In the genomic region with DNA sequence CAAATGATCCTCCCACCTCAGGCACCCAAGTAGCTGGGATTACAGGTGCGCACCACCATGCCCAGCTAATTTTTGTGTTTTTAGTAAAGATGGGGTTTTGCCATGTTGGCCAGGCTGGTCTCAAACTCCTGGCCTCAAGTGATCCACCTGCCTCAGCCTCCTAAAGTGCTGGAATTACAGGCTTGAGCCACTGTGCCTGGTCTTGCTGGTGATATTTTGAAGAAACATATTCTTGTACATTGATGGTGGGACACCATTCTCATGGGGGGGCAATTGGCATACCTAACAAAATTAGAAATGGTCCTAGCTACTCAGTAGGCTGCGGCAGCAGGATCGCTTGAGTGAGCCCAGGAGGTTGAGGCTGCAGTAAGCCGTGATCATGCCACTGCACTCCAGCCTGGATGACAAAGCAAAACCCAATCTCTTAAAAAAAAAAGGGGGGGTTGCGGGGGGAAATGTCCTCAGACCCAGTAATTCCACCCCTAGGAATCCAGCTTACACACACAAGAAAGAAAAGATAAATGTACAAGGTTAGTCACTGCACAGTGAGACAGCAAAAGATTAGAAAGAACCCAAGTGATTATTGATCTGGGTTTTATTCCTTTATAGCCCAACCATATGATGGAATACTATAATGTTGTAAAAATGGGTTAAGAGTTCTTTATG, we compare ENCODE assay signal across 6 cellular contexts. TPM values are rescaled to one million over a fixed set of nuclear protein-coding genes. Genes with fewer than 3 reads are reported as not detected.
DNase-seq lines count a peak whose midpoint lies in the region; ATAC-seq, FAIRE-seq and TF ChIP-seq lines count a peak whose summit lies in the region.
"Not testable (repeated sequence)": the region's sequence is repeated elsewhere in the genome, so short reads cannot be mapped to it uniquely, and the experiment has no call there.

No MANE protein-coding gene starts in this region.

- TF ChIP-seq POLR2A in IMR-90 (IDR thresholded peaks at IDR 0.05; ENCODE audit: low read depth, low read length), result not testable (repeated sequence)

- not testable (repeated sequence) for H3K36me3 ChIP-seq in IMR-90 (ENCODE audit: control insufficient read depth, insufficient read depth, low read length); astrocyte (ENCODE audit: insufficient read depth, low read length); small intestine (ENCODE audit: control insufficient read depth in 2 of 2, insufficient read depth in 2 of 2, low read length in 2 of 2)
- peaks cover 17 to 28% of the 10 kb centered on the region in 2 experiments for H3K36me3 ChIP-seq in mesenchymal stem cell (ENCODE audit: control insufficient read depth in 1 of 2, insufficient read depth in 2 of 2, low read depth in 1 of 2, low read length in 2 of 2)

- not testable (repeated sequence) for H3K23ac ChIP-seq in IMR-90 (ENCODE audit: low read depth, low read length); mesenchymal stem cell (ENCODE audit: low read length in 2 of 2)

- FAIRE-seq in astrocyte (lab: Jason Lieb, UNC); small intestine (lab: Jason Lieb, UNC): not testable (repeated sequence)

- not testable (repeated sequence) for H3K79me1 ChIP-seq in IMR-90 (ENCODE audit: low read depth in 1 of 2, low read length in 2 of 2); mesenchymal stem cell (replicated peaks; ENCODE audit: low read length, poor library complexity, severe bottlenecking)

- not testable (repeated sequence) for H3K14ac ChIP-seq in IMR-90 (replicated peaks; ENCODE audit: low read depth, low read length); mesenchymal stem cell (ENCODE audit: low read length in 2 of 2)

- H2BK12ac ChIP-seq in mesenchymal stem cell (ENCODE audit: low read length in 2 of 2), result not testable (repeated sequence)

- not testable (repeated sequence) for TF ChIP-seq CTCF in IMR-90 (conservative IDR thresholded peaks at IDR 0.05; ENCODE audit: low read depth, low read length); activated B cell treated with CpG ODN at 0.5 μM for 24 hours (IDR thresholded peaks at IDR 0.05); astrocyte (IDR thresholded peaks at IDR 0.05; ENCODE audit: insufficient read depth, low read depth, low read length); fibroblast of villous mesenchyme (IDR thresholded peaks at IDR 0.05; ENCODE audit: insufficient read depth, low read depth, low read length)

- H3K4me3 Mint-ChIP-seq in activated B cell treated with CpG ODN at 0.5 μM for 24 hours; astrocyte (ENCODE audit: unreplicated experiment): not testable (repeated sequence)

- not testable (repeated sequence) for H2AFZ ChIP-seq in IMR-90 (replicated peaks; ENCODE audit: low read length, poor library complexity); astrocyte (ENCODE audit: low read depth, low read length); mesenchymal stem cell (ENCODE audit: low read depth, low read length)

- not testable (repeated sequence) for H3K79me2 ChIP-seq in astrocyte (ENCODE audit: insufficient read depth, low read length)

- H3K4me3 ChIP-seq in IMR-90 (ENCODE audit: insufficient read depth, low read depth, low read length); astrocyte (ENCODE audit: insufficient read depth, low read depth, low read length); fibroblast of villous mesenchyme (ENCODE audit: low read depth, low read length); mesenchymal stem cell (ENCODE audit: insufficient read depth in 1 of 2, low read depth in 1 of 2, low read length in 2 of 2); small intestine (ENCODE audit: low read depth in 1 of 2, low read length in 2 of 2): not testable (repeated sequence)

- dilution Hi-C loops in IMR-90 (cut with HindIII; ENCODE audit: low sequenced_read_pairs, unreplicated experiment), result not testable (repeated sequence)

- not testable (repeated sequence) for H3K4ac ChIP-seq in IMR-90 (ENCODE audit: low read depth, low read length); mesenchymal stem cell (ENCODE audit: low read depth in 1 of 2, low read length in 2 of 2)

- BruUV-seq in IMR-90 (replicated peaks; lab: Mats Ljungman, UMichigan), result not testable (repeated sequence)

- POLR2A ChIA-PET in IMR-90 (lab: Charles Lee; ENCODE audit: unreplicated experiment), result not testable (repeated sequence)
- POLR2A ChIA-PET in activated B cell treated with CpG ODN at 0.5 μM for 24 hours (lab: Charles Lee), result interaction anchor here (0.5 kb wide), 1 partner anchor 66 kb away, joined by 3 read pairs; no protein-coding TSS in a partner anchor

- not testable (repeated sequence) for H3K56ac ChIP-seq in IMR-90 (ENCODE audit: extremely low read depth, insufficient read depth, low read length)

- not testable (repeated sequence) for H3K18ac ChIP-seq in IMR-90 (ENCODE audit: low read depth, low read length); mesenchymal stem cell (ENCODE audit: low read depth in 1 of 2, low read length in 2 of 2)

- H3K27ac Mint-ChIP-seq in activated B cell treated with CpG ODN at 0.5 μM for 24 hours (peak overlapping the region; percentile 27), astrocyte (ENCODE audit: unreplicated experiment) (peak overlapping the region; percentile 55)

- intact Hi-C loops in IMR-90 (cut with micrococcal nuclease); activated B cell treated with CpG ODN at 0.5 μM for 24 hours (cut with micrococcal nuclease): not testable (repeated sequence)

- not testable (repeated sequence) for H4K5ac ChIP-seq in IMR-90 (ENCODE audit: low read depth, low read length)

- not testable (repeated sequence) for H2BK20ac ChIP-seq in IMR-90 (ENCODE audit: low read depth, low read length)

- not testable (repeated sequence) for H3K9ac ChIP-seq in IMR-90 (ENCODE audit: low read depth, low read length); astrocyte (ENCODE audit: low read length); mesenchymal stem cell (ENCODE audit: low read length)

- H3K9me3 Mint-ChIP-seq in activated B cell treated with CpG ODN at 0.5 μM for 24 hours; astrocyte (ENCODE audit: unreplicated experiment): not testable (repeated sequence)

- H4K8ac ChIP-seq in IMR-90 (ENCODE audit: low read depth in 2 of 2, low read length in 2 of 2); mesenchymal stem cell (ENCODE audit: low read length): not testable (repeated sequence)

- H3K4me1 ChIP-seq in IMR-90 (ENCODE audit: control insufficient read depth, insufficient read depth, low read length); astrocyte (ENCODE audit: insufficient read depth, low read length); mesenchymal stem cell (ENCODE audit: control insufficient read depth, insufficient read depth, low read depth, low read length); small intestine (ENCODE audit: control insufficient read depth in 2 of 2, insufficient read depth in 1 of 2, low read depth in 1 of 2, low read length in 1 of 2): not testable (repeated sequence)

- peaks cover 64% of the 10 kb centered on the region for H3K36me3 Mint-ChIP-seq in activated B cell treated with CpG ODN at 0.5 μM for 24 hours (ENCODE audit: low read depth)
- H3K36me3 Mint-ChIP-seq in astrocyte (ENCODE audit: low read depth, unreplicated experiment), result peaks cover 19% of the 10 kb centered on the region

- not testable (repeated sequence) for H2BK5ac ChIP-seq in IMR-90 (ENCODE audit: low read depth, low read length, poor library complexity, severe bottlenecking); mesenchymal stem cell (ENCODE audit: low read depth, low read length, poor library complexity, severe bottlenecking)

- H3K4me2 ChIP-seq in IMR-90 (ENCODE audit: low read depth, low read length); astrocyte (ENCODE audit: low read length); mesenchymal stem cell (ENCODE audit: low read length, poor library complexity, severe bottlenecking): not testable (repeated sequence)

- H3K27me3 Mint-ChIP-seq in activated B cell treated with CpG ODN at 0.5 μM for 24 hours; astrocyte (ENCODE audit: low read depth, unreplicated experiment): not testable (repeated sequence)

- not testable (repeated sequence) for H2AK9ac ChIP-seq in IMR-90 (replicated peaks; ENCODE audit: low read depth, low read length, poor library complexity)

- not testable (repeated sequence) for H3K4me1 Mint-ChIP-seq in activated B cell treated with CpG ODN at 0.5 μM for 24 hours; astrocyte (ENCODE audit: low read depth, unreplicated experiment)

- H2BK120ac ChIP-seq in IMR-90 (ENCODE audit: low read depth, low read length); mesenchymal stem cell (ENCODE audit: low read depth, low read length): not testable (repeated sequence)

- peak; percentile 25 for DNase-seq in IMR-90
- DNase-seq in activated B cell treated with CpG ODN at 0.5 μM for 24 hours; astrocyte (ENCODE audit: low read depth): not testable (repeated sequence)
- DNase-seq in fibroblast of villous mesenchyme (ENCODE audit: low read depth), result peak; percentile 8
- DNase-seq in mesenchymal stem cell, result peak; percentile 23
- peak; percentile 6 for DNase-seq in small intestine

- not testable (repeated sequence) for H4K91ac ChIP-seq in IMR-90 (ENCODE audit: insufficient read depth, low read depth, low read length); mesenchymal stem cell (ENCODE audit: low read length)

- H3K9me1 ChIP-seq in IMR-90 (ENCODE audit: insufficient read depth, low read length), result not testable (repeated sequence)

- WGBS in IMR-90 (ENCODE audit: extremely low coverage in 2 of 2, insufficient read length in 1 of 2), 2 experiments, result no CpG with 5 or more reads among the region's 5 CpGs
- 100% methylated on average over 3 of the region's 5 CpGs for WGBS in mesenchymal stem cell
- 95 to 97% (median 95%) methylated on average over 5 of the region's 5 CpGs for WGBS in small intestine, 3 donors

- not testable (repeated sequence) for H3K9me3 ChIP-seq in IMR-90 (ENCODE audit: control insufficient read depth, insufficient read depth, low read length); astrocyte (ENCODE audit: insufficient read depth, low read depth, low read length); small intestine (ENCODE audit: control insufficient read depth, low read depth)
- H3K9me3 ChIP-seq in mesenchymal stem cell (ENCODE audit: control insufficient read depth, low read length), result peaks cover 10% of the 10 kb centered on the region

- ATAC-seq in IMR-90 (ENCODE audit: low read depth); activated B cell treated with CpG ODN at 0.5 μM for 24 hours (ENCODE audit: low read depth): not testable (repeated sequence)

- H3K27ac ChIP-seq in IMR-90 (ENCODE audit: insufficient read depth, low read length); astrocyte (ENCODE audit: low read depth, low read length); mesenchymal stem cell (ENCODE audit: low read length, poor library complexity, severe bottlenecking); small intestine (ENCODE audit: low read depth in 1 of 2, low read length in 1 of 2): not testable (repeated sequence)

- in situ Hi-C loops in IMR-90 (cut with MboI; ENCODE audit: low sequenced_read_pairs), result not testable (repeated sequence)

- H4K20me1 ChIP-seq in IMR-90 (ENCODE audit: insufficient read depth, low read length); astrocyte (ENCODE audit: insufficient read depth, low read length): not testable (repeated sequence)

- not testable (repeated sequence) for TF ChIP-seq RAD21 in IMR-90 (IDR thresholded peaks at IDR 0.05; ENCODE audit: low read length)

- H3K27me3 ChIP-seq in IMR-90 (ENCODE audit: control insufficient read depth, insufficient read depth, low read length); astrocyte (ENCODE audit: insufficient read depth, low read length); mesenchymal stem cell (ENCODE audit: control insufficient read depth in 1 of 2, insufficient read depth in 1 of 2, low read length in 2 of 2); small intestine (ENCODE audit: control insufficient read depth in 2 of 2, insufficient read depth in 2 of 2, low read length in 2 of 2): not testable (repeated sequence)

- CTCF ChIA-PET in IMR-90 (lab: Yijun Ruan, JAX), result interaction anchor here (0.6 kb wide), 1 partner anchor 184 kb away, joined by 8 read pairs; no protein-coding TSS in a partner anchor
- CTCF ChIA-PET in activated B cell treated with CpG ODN at 0.5 μM for 24 hours (lab: Charles Lee), result interaction anchor here (0.7 to 1.2 kb wide), 2 partner anchors 87 to 127 kb away, joined by 3 read pairs; no protein-coding TSS in a partner anchor

- not testable (repeated sequence) for H2AK5ac ChIP-seq in IMR-90 (ENCODE audit: low read depth, low read length); mesenchymal stem cell (ENCODE audit: low read length, severe bottlenecking)

- not testable (repeated sequence) for H2BK15ac ChIP-seq in IMR-90 (ENCODE audit: low read depth, low read length); mesenchymal stem cell (ENCODE audit: low read depth, poor library complexity, severe bottlenecking)

RNA-seq across cellular contexts. Expression of a gene that starts 49.3 kb away (rescaled TPM):
- total RNA-seq in IMR-90 (2012; rRNA removed) (23.1 and 23.3 TPM in 2 replicates), activated B cell treated with CpG ODN at 0.5 μM for 24 hours (89.4 and 99.3 TPM in 2 replicates), astrocyte (63.9 and 72.1 TPM in 2 replicates), fibroblast of villous mesenchyme (26.7 and 26.8 TPM in 2 replicates)
- polyA plus RNA-seq in IMR-90 (2012; rRNA removed) (17.5 and 24.8 TPM in 2 replicates), small intestine (10 to 100 TPM; 24.9 to 30.1 (median 27.7) TPM)
- polyA plus RNA-seq in IMR-90 (2012; cell fraction: cytosol; rRNA removed), result 5.1 and 7.4 TPM in 2 replicates
- 10.9 and 65.8 TPM in 2 replicates for polyA plus RNA-seq in IMR-90 (2012; cell fraction: nucleus; rRNA removed; ENCODE audit: low replicate concordance)
- 47.9 TPM for polyA plus RNA-seq in mesenchymal stem cell (2013, experiment 1 of 2)
- polyA plus RNA-seq in mesenchymal stem cell (2013, experiment 2 of 2), result 45.5 TPM
